In the genomic region with DNA sequence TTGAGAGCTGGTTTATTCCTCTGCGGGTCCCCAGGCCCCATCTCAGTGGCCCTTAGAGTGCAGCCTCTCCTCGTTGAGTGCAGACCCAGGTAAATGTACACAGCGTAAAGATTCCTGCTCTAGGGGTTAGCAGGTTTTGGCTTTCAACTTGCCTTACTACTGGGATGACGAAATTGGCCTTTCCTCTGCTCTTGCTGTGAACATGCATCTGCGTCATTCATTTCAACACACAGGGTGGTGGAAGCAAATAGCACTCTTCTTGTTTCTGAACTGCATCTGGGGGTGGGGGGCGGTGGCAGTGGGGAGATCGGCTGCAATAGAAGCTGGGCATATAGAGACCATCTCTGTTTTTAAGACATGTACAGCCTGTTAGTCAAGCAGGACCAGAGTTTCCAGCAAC, we compare ENCODE assay signal across 20 cellular contexts. TPM values are rescaled to one million over a fixed set of nuclear protein-coding genes. Genes with fewer than 3 reads are reported as not detected.
DNase-seq lines count a peak whose midpoint lies in the region; ATAC-seq, FAIRE-seq and TF ChIP-seq lines count a peak whose summit lies in the region.
"Had no signal": no experiment of that assay in that cellular context is flagged by ENCODE, and none has a peak within 500 bp of the region (broad histone marks: within the 10 kb centered on the region; RNA-seq: fewer than 3 reads in every experiment).

No MANE protein-coding gene starts in this region.

- H3K4me1 ChIP-seq in neuronal stem cell (ENCODE audit: control insufficient read depth in 2 of 2, insufficient read depth in 1 of 2, low read depth in 1 of 2, low read length in 2 of 2): peaks cover 0 to 1% of the 10 kb centered on the region in 2 donors
- no peaks in the 10 kb centered on the region for H3K4me1 ChIP-seq in gastroesophageal sphincter
- H3K4me1 ChIP-seq: Peyer's patch had no signal

- H2BK120ac ChIP-seq in neuronal stem cell (ENCODE audit: low read depth, low read length): no peak overlapping the region

- no peaks in the 10 kb centered on the region for H3K79me1 ChIP-seq in neuronal stem cell (ENCODE audit: low read depth, low read length)

- no peaks in the 10 kb centered on the region for H3K9me3 Mint-ChIP-seq in T-helper 2 cell treated with Interferon-gamma antibody and Interleukin-4, amounts not matched to agents 5 μg/mL and 100 μg/mL, for 36 hours
- no peaks in the 10 kb centered on the region for H3K9me3 Mint-ChIP-seq in T-cell
- H3K9me3 Mint-ChIP-seq: HFFc6 had no signal

- H3K4me2 ChIP-seq in neuronal stem cell (ENCODE audit: insufficient read depth, low read length, poor library complexity, severe bottlenecking): no peak overlapping the region

- H3K9me3 ChIP-seq in neuronal stem cell (replicated peaks in 1 of 2; ENCODE audit: control insufficient read depth in 2 of 2, insufficient read depth in 1 of 2, low read depth in 1 of 2, low read length in 2 of 2): no peaks in the 10 kb centered on the region
- no peaks in the 10 kb centered on the region for H3K9me3 ChIP-seq in gastroesophageal sphincter
- H3K9me3 ChIP-seq: Peyer's patch had no signal

- no peak overlapping the region for H2BK15ac ChIP-seq in neuronal stem cell (ENCODE audit: low read length)

- H3K23ac ChIP-seq in neuronal stem cell (ENCODE audit: low read depth, low read length, poor library complexity): no peak overlapping the region

- no peak overlapping the region for H2AFZ ChIP-seq in neuronal stem cell (ENCODE audit: low read length)

- H3K36me3 ChIP-seq in bronchial epithelial cell (ENCODE audit: control insufficient read depth, insufficient read depth, low read length): no peaks in the 10 kb centered on the region
- no peaks in the 10 kb centered on the region for H3K36me3 ChIP-seq in neuronal stem cell (replicated peaks in 1 of 2; ENCODE audit: control insufficient read depth in 2 of 2, insufficient read depth in 2 of 2, low read length in 2 of 2)
- H3K36me3 ChIP-seq in gastroesophageal sphincter: no peaks in the 10 kb centered on the region
- H3K36me3 ChIP-seq: Peyer's patch had no signal

- TF ChIP-seq CTCF in HL-60 (IDR thresholded peaks at IDR 0.05; ENCODE audit: insufficient read depth, low read length): no peak
- no peak for TF ChIP-seq CTCF in bronchial epithelial cell (IDR thresholded peaks at IDR 0.05; ENCODE audit: insufficient read depth, low read length, severe bottlenecking)
- TF ChIP-seq CTCF in gastroesophageal sphincter (IDR thresholded peaks at IDR 0.05): no peak

- peak; percentile 52 for FAIRE-seq in bronchial epithelial cell (lab: Jason Lieb, UNC)
- FAIRE-seq: H54 had no signal

- no peaks in the 10 kb centered on the region for H3K36me3 Mint-ChIP-seq in T-helper 2 cell treated with Interferon-gamma antibody and Interleukin-4, amounts not matched to agents 5 μg/mL and 100 μg/mL, for 36 hours (ENCODE audit: low read depth)
- H3K36me3 Mint-ChIP-seq in T-cell: no peaks in the 10 kb centered on the region

- H3K4me3 ChIP-seq in HL-60 (replicated peaks; ENCODE audit: insufficient read depth, low read length) (no peak overlapping the region), bronchial epithelial cell (ENCODE audit: low read depth, low read length) (no peak overlapping the region), neuronal stem cell (ENCODE audit: low read length in 2 of 2) (no peak overlapping the region), gastroesophageal sphincter (no peak overlapping the region)
- H3K4me3 ChIP-seq: Peyer's patch had no signal

- no peak overlapping the region for H3K27ac Mint-ChIP-seq in T-helper 2 cell treated with Interferon-gamma antibody and Interleukin-4, amounts not matched to agents 5 μg/mL and 100 μg/mL, for 36 hours
- H3K27ac Mint-ChIP-seq in T-cell: no peak overlapping the region
- H3K27ac Mint-ChIP-seq: HFFc6 had no signal

- H2BK12ac ChIP-seq in neuronal stem cell (ENCODE audit: low read length): no peak overlapping the region

- H3K27me3 ChIP-seq in HL-60 (ENCODE audit: insufficient read depth, poor library complexity, severe bottlenecking) (no peaks in the 10 kb centered on the region), bronchial epithelial cell (ENCODE audit: control insufficient read depth, insufficient read depth, low read length) (no peaks in the 10 kb centered on the region), neuronal stem cell (ENCODE audit: control insufficient read depth in 3 of 3, insufficient read depth in 3 of 3, low read depth in 1 of 3, low read length in 3 of 3) (peaks cover 0 to 7% (median 0%) of the 10 kb centered on the region in 3 experiments), gastroesophageal sphincter (no peaks in the 10 kb centered on the region)
- H3K27me3 ChIP-seq: Peyer's patch had no signal

- no peak for TF ChIP-seq POLR2A in gastroesophageal sphincter (IDR thresholded peaks at IDR 0.05)

- POLR2A ChIA-PET in T-cell (lab: Charles Lee): no interaction called here

- H3K27me3 Mint-ChIP-seq in T-helper 2 cell treated with Interferon-gamma antibody and Interleukin-4, amounts not matched to agents 5 μg/mL and 100 μg/mL, for 36 hours (ENCODE audit: low read depth): peaks cover 8% of the 10 kb centered on the region
- peaks cover 0 to 3% of the 10 kb centered on the region in 2 donors for H3K27me3 Mint-ChIP-seq in T-cell

- DNase-seq in HL-60 (ENCODE audit: low read depth in 1 of 2, low spot score in 1 of 2): peak; percentile 48 to 85
- DNase-seq in NOMO-1 (lab: John Stamatoyannopoulos, UW; ENCODE audit: unreplicated experiment in 2 of 2): peak; percentile 28 to 44
- DNase-seq in bronchial epithelial cell (ENCODE audit: low read depth): no peak
- DNase-seq in neuronal stem cell (ENCODE audit: low spot score): no peak
- DNase-seq in T-helper 2 cell treated with Interferon-gamma antibody and Interleukin-4, amounts not matched to agents 5 μg/mL and 100 μg/mL, for 36 hours (ENCODE audit: low spot score): no peak
- DNase-seq in T-cell: no peak
- DNase-seq: ACHN, COR-L47, DMS153, HFFc6, Karpas-422, MV-4-11, NCI-H1417 treated with DMSO at 0.1 percent for 48 hours, NCI-H1930, NCI-H446, NCI-H748 treated with DMSO at 0.1 percent for 48 hours, Peyer's patch, SHP77 had no signal

- WGBS in neuronal stem cell (ENCODE audit: extremely low coverage in 2 of 2, insufficient read length in 2 of 2, insufficient replicate concordance in 1 of 2), 2 donors: no CpG with 5 or more reads among the region's 7 CpGs
- 62 to 71% methylated on average over 3 to 5 of the region's 7 CpGs for WGBS in gastroesophageal sphincter (ENCODE audit: low coverage in 1 of 2), 2 donors

- no peak overlapping the region for H3K4ac ChIP-seq in neuronal stem cell (ENCODE audit: low read length)

- CTCF ChIA-PET in T-cell (lab: Charles Lee): no interaction called here

- H3K14ac ChIP-seq in neuronal stem cell (ENCODE audit: low read length): peak overlapping the region; percentile 60

- H2AK5ac ChIP-seq in neuronal stem cell (ENCODE audit: low read depth, low read length): no peak overlapping the region

- H4K8ac ChIP-seq in neuronal stem cell (ENCODE audit: low read depth, low read length): no peak overlapping the region

- ATAC-seq in gastroesophageal sphincter (no peak), T-cell (replicated peaks in 1 of 4) (no peak)

- H3K27ac ChIP-seq in HL-60 (replicated peaks): peak overlapping the region; percentile 45
- H3K27ac ChIP-seq in neuronal stem cell (replicated peaks; ENCODE audit: low read length): no peak overlapping the region
- no peak overlapping the region for H3K27ac ChIP-seq in gastroesophageal sphincter
- H3K27ac ChIP-seq: Peyer's patch had no signal

- no peak overlapping the region for H3K9ac ChIP-seq in neuronal stem cell (ENCODE audit: low read depth, low read length, poor library complexity)

- H3K18ac ChIP-seq in neuronal stem cell (ENCODE audit: low read length): no peak overlapping the region

- no peak overlapping the region for H4K91ac ChIP-seq in neuronal stem cell (ENCODE audit: low read depth, low read length, poor library complexity)

- no peak for TF ChIP-seq EP300 in gastroesophageal sphincter (IDR thresholded peaks at IDR 0.05)

- H2BK5ac ChIP-seq in neuronal stem cell (ENCODE audit: low read length): no peak overlapping the region

- H3K4me1 Mint-ChIP-seq in T-helper 2 cell treated with Interferon-gamma antibody and Interleukin-4, amounts not matched to agents 5 μg/mL and 100 μg/mL, for 36 hours (ENCODE audit: low read depth): no peaks in the 10 kb centered on the region
- no peaks in the 10 kb centered on the region for H3K4me1 Mint-ChIP-seq in T-cell

- no peak overlapping the region for H3K4me3 Mint-ChIP-seq in T-helper 2 cell treated with Interferon-gamma antibody and Interleukin-4, amounts not matched to agents 5 μg/mL and 100 μg/mL, for 36 hours
- no peak overlapping the region for H3K4me3 Mint-ChIP-seq in T-cell
- H3K4me3 Mint-ChIP-seq: HFFc6 had no signal

RNA-seq across cellular contexts. Expression of a gene that starts 16.5 kb away (rescaled TPM):
- total RNA-seq in bronchial epithelial cell (2.4 and 5.4 TPM in 2 replicates), gastroesophageal sphincter (1 to 10 TPM in 3 of 4 donors, under 1 TPM in 1; 0.85 to 4.1 (median 2.7) TPM), T-cell (under 1 TPM; 0.12 to 0.60 (median 0.41) TPM)
- 12.4 TPM for polyA plus RNA-seq in neuronal stem cell (2013, experiment 1 of 2)
- polyA plus RNA-seq in neuronal stem cell (2013, experiment 2 of 2): 12.6 TPM

Comparison
In these comparisons a context has a peak if more than half of its experiments do, and no peak if none do; other contexts are left out.
1. DNase-seq: peak in HL-60 (2 of 2) and NOMO-1 (2 of 2); none in bronchial epithelial cell (single experiment), neuronal stem cell (single experiment), T-helper 2 cell treated with Interferon-gamma antibody and Interleukin-4, amounts not matched to agents 5 μg/mL and 100 μg/mL, for 36 hours (single experiment) and T-cell (0 of 34).